18 cellular contexts compared by ENCODE assay signal in genomic region chr18:3055201-3055600, GRCh38. TPM values are rescaled to one million over a fixed set of nuclear protein-coding genes. Genes with fewer than 3 reads are reported as not detected.
DNase-seq lines count a peak whose midpoint lies in the region; ATAC-seq and TF ChIP-seq lines count a peak whose summit lies in the region.
"Had no signal": no experiment of that assay in that cellular context is flagged by ENCODE, and none has a peak within 500 bp of the region (broad histone marks: within the 10 kb centered on the region; RNA-seq: fewer than 3 reads in every experiment).

No MANE protein-coding gene starts in this region.

- POLR2A ChIA-PET in HEK293T (lab: Yijun Ruan, JAX) = no interaction called here

- CTCF ChIA-PET in HEK293T (lab: Yijun Ruan, JAX) = no interaction called here

- TF ChIP-seq CTCF in fibroblast of the aortic adventitia (IDR thresholded peaks at IDR 0.05; ENCODE audit: insufficient read depth, low read length) = no peak

- DNase-seq in HCEC 1CT (peak; percentile 13), amniotic epithelial cell (ENCODE audit: low read depth) (peak; percentile 8), fibroblast of the aortic adventitia (ENCODE audit: low read depth) (peak; percentile 19), myocyte (ENCODE audit: low read depth) (peak; percentile 16), HEK293T (ENCODE audit: extremely low spot score) (no peak)
- no peak for DNase-seq in stimulated activated naive CD4-positive, alpha-beta T cell (lab: John Stamatoyannopoulos, UW)
- DNase-seq: DMS79, HFFc6, KBM-7, MV-4-11, NCI-H1105 treated with DMSO at 0.1 percent for 48 hours, NCI-H2029 treated with DMSO at 0.1 percent for 48 hours, NCI-H510A treated with DMSO at 0.1 percent for 48 hours, NCI-H748 treated with DMSO at 0.1 percent for 48 hours had no signal

- no peak overlapping the region for H3K4me3 ChIP-seq in fibroblast of the aortic adventitia (ENCODE audit: low read depth, low read length)
- H3K4me3 ChIP-seq: BLaER1 treated with 17β-estradiol and CSF1 and Interleukin-3, amounts not matched to agents 10 nM and 100 nM had no signal

- no peak for ATAC-seq in HG03025 (IDR thresholded peaks at IDR 0.05; ENCODE audit: low FRiP score, unreplicated experiment)
- no peak for ATAC-seq in GM19351 (IDR thresholded peaks at IDR 0.05; ENCODE audit: unreplicated experiment)
- ATAC-seq: Panc1 had no signal

TF ChIP-seq in HEK293T, 16 proteins besides CTCF, POLR2A, EP300 and RAD21:
- TF ChIP-seq L3MBTL2 (conservative IDR thresholded peaks at IDR 0.05) (no peak), NFRKB (IDR thresholded peaks at IDR 0.05) (no peak), FOXK2 (IDR thresholded peaks at IDR 0.05) (no peak), ARNT (IDR thresholded peaks at IDR 0.05) (no peak), FOXM1 (IDR thresholded peaks at IDR 0.05; ENCODE audit: borderline replicate concordance) (no peak), LEF1 (IDR thresholded peaks at IDR 0.05; ENCODE audit: borderline replicate concordance) (no peak), SP1 (IDR thresholded peaks at IDR 0.05) (no peak), ZNF384 (IDR thresholded peaks at IDR 0.05) (no peak), HDGF (IDR thresholded peaks at IDR 0.05; ENCODE audit: borderline replicate concordance) (no peak), SUZ12 (IDR thresholded peaks at IDR 0.05) (no peak), FOXA1 (IDR thresholded peaks at IDR 0.05) (no peak), BHLHE40 (IDR thresholded peaks at IDR 0.05; ENCODE audit: borderline replicate concordance) (no peak), CTBP1 (IDR thresholded peaks at IDR 0.05; ENCODE audit: borderline replicate concordance) (no peak), PKNOX1 (IDR thresholded peaks at IDR 0.05) (no peak), TARDBP (IDR thresholded peaks at IDR 0.05) (no peak), ELF4 (IDR thresholded peaks at IDR 0.05) (no peak)

RNA-seq across cellular contexts. Expression of gene LPIN2, which starts 42.3 kb away (rescaled TPM):
- total RNA-seq in fibroblast of the aortic adventitia (ENCODE audit: low replicate concordance) (18.2 and 43.7 TPM in 2 replicates), myocyte (22.9 and 28.7 TPM in 2 replicates)
- 14.7 TPM for polyA plus RNA-seq in myocyte (2012)

Comparison
In these comparisons a context has a peak if more than half of its experiments do, and no peak if none do; other contexts are left out.
1. DNase-seq: peak in HCEC 1CT (single experiment), amniotic epithelial cell (single experiment), fibroblast of the aortic adventitia (single experiment) and myocyte (single experiment); none in HEK293T (single experiment) and stimulated activated naive CD4-positive, alpha-beta T cell (0 of 6).